ENCODE assay signal across 12 cellular contexts in genomic region chr4:125389713-125390112, GRCh38.
A peak's percentile ranks its signal among the peaks of the same experiment; 100 is the strongest.
DNase-seq lines count a peak whose midpoint lies in the region; TF ChIP-seq lines count a peak whose summit lies in the region.
"Had no signal": no experiment of that assay in that cellular context is flagged by ENCODE, and none has a peak within 500 bp of the region (broad histone marks: within the 10 kb centered on the region; RNA-seq: fewer than 3 reads in every experiment).

No MANE protein-coding gene starts in this region.

- DNase-seq in HFF-Myc (ENCODE audit: extremely low read depth, low read depth) = peak; percentile 71
- peak; percentile 76 for DNase-seq in MCF 10A (ENCODE audit: unreplicated experiment)
- DNase-seq in immature natural killer cell = no peak
- no peak for DNase-seq in cerebellar cortex (ENCODE audit: low spot score)
- DNase-seq in activated CD4-positive, CD25-positive, alpha-beta regulatory T cell (lab: John Stamatoyannopoulos, UW) = no peak
- DNase-seq in stimulated activated CD4-positive, alpha-beta T cell treated with anti-CD3 and anti-CD28 coated beads, Interleukin-12 subunit alpha, Interleukin-12 subunit beta, amount 100 ng/mL, for 4 hours = no peak
- DNase-seq in COLO668 (lab: John Stamatoyannopoulos, UW; ENCODE audit: unreplicated experiment) = no peak
- DNase-seq: activated T-cell treated with anti-CD3 and anti-CD28 coated beads for 4 hours, erythroblast, testis had no signal

- TF ChIP-seq CTCF in HFF-Myc (IDR thresholded peaks at IDR 0.05; ENCODE audit: low read depth, low read length, missing control alignments) (no peak), MCF 10A (IDR thresholded peaks at IDR 0.05; ENCODE audit: unreplicated experiment) (no peak)

- peaks cover 8% of the 10 kb centered on the region for H3K4me1 ChIP-seq in stomach smooth muscle (ENCODE audit: control insufficient read depth, insufficient read depth, low read length)
- H3K4me1 ChIP-seq: testis had no signal

- BruUV-seq in MCF 10A (replicated peaks; lab: Mats Ljungman, UMichigan) = no TSS peak

- peak overlapping the region; percentile 87 for H3K27ac Mint-ChIP-seq in MCF 10A (ENCODE audit: low read depth, unreplicated experiment)
- H3K27ac Mint-ChIP-seq in immature natural killer cell = peak overlapping the region; percentile 37 to 90 (median 78)

- H3K4me1 Mint-ChIP-seq in MCF 10A (ENCODE audit: insufficient read depth, unreplicated experiment) = peaks cover 33% of the 10 kb centered on the region
- peaks cover 47 to 69% of the 10 kb centered on the region in 2 donors for H3K4me1 Mint-ChIP-seq in immature natural killer cell

- H3K27ac ChIP-seq in stomach smooth muscle (ENCODE audit: low read length) = peak overlapping the region; percentile 63

- H3K36me3 Mint-ChIP-seq in MCF 10A (ENCODE audit: insufficient read depth, unreplicated experiment) = no peaks in the 10 kb centered on the region
- H3K36me3 Mint-ChIP-seq in immature natural killer cell = peaks cover 0 to 3% (median 0%) of the 10 kb centered on the region in 3 donors

- H3K4me3 Mint-ChIP-seq in MCF 10A (ENCODE audit: unreplicated experiment) (peak overlapping the region; percentile 60), immature natural killer cell (peak overlapping the region; percentile 72 to 85 (median 74))

- H3K9me3 ChIP-seq in stomach smooth muscle (ENCODE audit: control insufficient read depth in 2 of 2, low read length in 2 of 2) = no peaks in the 10 kb centered on the region
- H3K9me3 ChIP-seq: testis had no signal

- H3K27me3 Mint-ChIP-seq in MCF 10A (ENCODE audit: insufficient read depth, unreplicated experiment) (no peaks in the 10 kb centered on the region), immature natural killer cell (ENCODE audit: low read depth in 3 of 3) (peaks cover 0 to 2% (median 0%) of the 10 kb centered on the region in 3 donors)

- H3K9ac ChIP-seq in stomach smooth muscle (ENCODE audit: low read length in 2 of 2) = peak overlapping the region in 1 of 2 donors; percentile 25

- H3K4me3 ChIP-seq in HFF-Myc (replicated peaks; ENCODE audit: low read depth, low read length) (no peak overlapping the region), stomach smooth muscle (ENCODE audit: low read length in 2 of 2) (peak overlapping the region; percentile 31 to 36)
- H3K4me3 ChIP-seq: skin epidermis, testis had no signal

- H3K9me3 Mint-ChIP-seq in MCF 10A (ENCODE audit: unreplicated experiment) (no peaks in the 10 kb centered on the region), immature natural killer cell (peaks cover 0 to 2% (median 0%) of the 10 kb centered on the region in 6 donors)

- intact Hi-C loops in MCF 10A (cut with micrococcal nuclease) = loop anchor here (1.0 to 10.0 kb wide), 2 partner anchors 73 to 355 kb away; no protein-coding TSS in a partner anchor

- no peaks in the 10 kb centered on the region for H3K27me3 ChIP-seq in stomach smooth muscle (ENCODE audit: control insufficient read depth in 1 of 2, insufficient read depth in 2 of 2, low read length in 2 of 2)
- H3K27me3 ChIP-seq: testis had no signal

- POLR2A ChIA-PET in MCF 10A (lab: Yijun Ruan, JAX) = interaction anchor here (0.6 to 3.8 kb wide), 6 partner anchors 20 to 297 kb away, joined by 3 to 32 read pairs (median 6); partner anchors contain the start of gene FAT4

- no peaks in the 10 kb centered on the region for H3K36me3 ChIP-seq in stomach smooth muscle (ENCODE audit: control insufficient read depth in 2 of 2, insufficient read depth in 2 of 2, low read length in 2 of 2)

- CTCF ChIA-PET in MCF 10A (lab: Yijun Ruan, JAX) = interaction anchor here (0.7 to 1.8 kb wide), 5 partner anchors 11 to 346 kb away, joined by 3 to 7 read pairs (median 4); partner anchors contain the start of gene FAT4

Comparison
In these comparisons a context has a peak if more than half of its experiments do, and no peak if none do; other contexts are left out.
1. DNase-seq: peak in HFF-Myc (single experiment) and MCF 10A (single experiment); none in immature natural killer cell (0 of 3), cerebellar cortex (single experiment), activated CD4-positive, CD25-positive, alpha-beta regulatory T cell (0 of 4), stimulated activated CD4-positive, alpha-beta T cell treated with anti-CD3 and anti-CD28 coated beads, Interleukin-12 subunit alpha, Interleukin-12 subunit beta, amount 100 ng/mL, for 4 hours (single experiment) and COLO668 (single experiment).